In the genomic region with DNA sequence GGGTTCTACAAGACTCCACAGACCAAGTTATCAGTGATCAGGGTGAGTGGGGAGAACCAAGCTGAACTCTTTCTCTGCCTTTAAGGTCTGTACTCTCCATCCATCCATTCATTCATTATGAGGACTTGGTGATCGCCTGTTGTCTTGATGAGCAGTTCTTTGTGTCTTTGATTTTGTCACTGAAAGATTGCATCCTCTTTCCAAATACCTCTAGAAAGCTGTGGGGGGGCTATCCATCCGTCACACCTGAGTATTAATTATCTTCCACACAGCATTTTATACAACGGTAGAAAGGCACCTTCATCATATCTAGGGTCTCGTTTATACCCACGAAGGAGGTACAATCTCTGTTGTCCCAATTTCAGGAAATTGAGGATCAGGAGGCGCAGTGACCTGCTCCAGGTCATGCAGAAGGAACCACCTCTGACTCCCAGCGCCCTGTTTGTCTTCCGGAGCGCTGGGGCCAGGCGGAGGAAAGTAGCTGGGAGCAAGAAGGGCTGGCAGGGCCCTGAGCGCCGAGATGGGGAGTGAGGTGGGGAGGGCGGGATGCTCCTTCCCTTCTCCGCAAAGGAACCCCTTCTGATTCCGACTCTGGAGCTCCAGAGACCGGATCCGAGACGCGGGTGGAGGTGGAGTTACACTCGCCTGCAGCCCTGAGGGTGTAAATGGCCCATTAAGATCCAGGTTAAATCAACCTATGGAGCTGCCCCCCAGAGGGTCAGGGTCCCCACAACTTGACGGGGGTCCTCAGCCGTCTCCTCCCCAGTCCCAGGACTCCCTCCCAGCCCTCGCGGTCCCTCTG, we compare ENCODE assay signal across 9 cellular contexts. TPM values are rescaled to one million over a fixed set of nuclear protein-coding genes. Genes with fewer than 3 reads are reported as not detected.
A peak's percentile ranks its signal among the peaks of the same experiment; 100 is the strongest.
DNase-seq lines count a peak whose midpoint lies in the region; ATAC-seq, FAIRE-seq and TF ChIP-seq lines count a peak whose summit lies in the region.
"Had no signal": no experiment of that assay in that cellular context is flagged by ENCODE, and none has a peak within 500 bp of the region (broad histone marks: within the 10 kb centered on the region; RNA-seq: fewer than 3 reads in every experiment).

No MANE protein-coding gene starts in this region.

- H3K36me3 ChIP-seq in BJ (ENCODE audit: control insufficient read depth, insufficient read depth, low read length) (no peaks in the 10 kb centered on the region), K562 (ENCODE audit: control insufficient read depth, insufficient read depth, low read length) (no peaks in the 10 kb centered on the region), lower lobe of right lung (no peaks in the 10 kb centered on the region), upper lobe of left lung (no peaks in the 10 kb centered on the region)

- H4K20me1 ChIP-seq in K562 (replicated peaks; ENCODE audit: control insufficient read depth, insufficient read depth, low read length): peaks cover 18% of the 10 kb centered on the region

- H3K27ac ChIP-seq in K562 (ENCODE audit: extremely low read depth, low read depth, low read length): no peak overlapping the region
- peak overlapping the region; percentile 19 for H3K27ac ChIP-seq in lower lobe of right lung
- H3K27ac ChIP-seq in upper lobe of left lung: peak overlapping the region in 2 of 4 donors; percentile 38 to 65

- ATAC-seq in GM19328 (IDR thresholded peaks at IDR 0.05; ENCODE audit: unreplicated experiment): peak; percentile 39
- ATAC-seq in HG03354 (IDR thresholded peaks at IDR 0.05; ENCODE audit: poor library complexity, severe bottlenecking, unreplicated experiment): peak; percentile 58
- ATAC-seq in K562: peak; percentile 54; the same call in 2 of the 3 replicates
- peak; percentile 71 to 75 for ATAC-seq in lower lobe of right lung
- peak; percentile 54 to 64 for ATAC-seq in upper lobe of left lung (ENCODE audit: low FRiP score in 2 of 2)

- H3K9me3 ChIP-seq in K562 (replicated peaks; ENCODE audit: control insufficient read depth, insufficient read depth, low read depth, low read length) (no peaks in the 10 kb centered on the region; the same call in 1 of the 2 replicates), lower lobe of right lung (no peaks in the 10 kb centered on the region), upper lobe of left lung (no peaks in the 10 kb centered on the region)

- TF ChIP-seq RAD21 in K562 (CRISPR knock-in tag; conservative IDR thresholded peaks at IDR 0.05 in 1 of 2, IDR thresholded peaks at IDR 0.05 in 1 of 2): no peak

- no peaks in the 10 kb centered on the region for H3K79me2 ChIP-seq in K562 (ENCODE audit: control insufficient read depth, insufficient read depth, low read length)

- no peak overlapping the region for H3K9ac ChIP-seq in K562 (ENCODE audit: insufficient read depth in 1 of 2, low read depth in 2 of 2, low read length in 2 of 2)

- TF ChIP-seq POLR2A in K562 (conservative IDR thresholded peaks at IDR 0.05) (no peak), upper lobe of left lung (IDR thresholded peaks at IDR 0.05) (no peak)

- in situ Hi-C loops in K562 (cut with MboI): no loop called here

- no peak for TF ChIP-seq EP300 in K562 (IDR thresholded peaks at IDR 0.05; ENCODE audit: low read length)
- no peak for TF ChIP-seq EP300 in upper lobe of left lung (IDR thresholded peaks at IDR 0.05)

- POLR2A ChIA-PET in BJ (lab: Charles Lee): no interaction called here
- POLR2A ChIA-PET in K562 (lab: Yijun Ruan, JAX): interaction anchor here (0.6 to 0.7 kb wide), 4 partner anchors 13 to 548 kb away, joined by 3 read pairs; no protein-coding TSS in a partner anchor

- DNase-seq in BJ (ENCODE audit: low read depth) (no peak), K562 (ENCODE audit: extremely low read depth in 1 of 4, low spot score in 3 of 4) (no peak), lower lobe of right lung (no peak), upper lobe of left lung (no peak), NCI-H1105 treated with DMSO at 0.1 percent for 48 hours (lab: John Stamatoyannopoulos, UW) (no peak), GM20000 (ENCODE audit: low spot score) (no peak)

- peak overlapping the region; percentile 43 for H3K4me3 ChIP-seq in BJ (ENCODE audit: low read depth, low read length)
- peak overlapping the region; percentile 30; the same call in 1 of the 2 replicates for H3K4me3 ChIP-seq in K562
- peak overlapping the region; percentile 70 for H3K4me3 ChIP-seq in lower lobe of right lung
- peak overlapping the region; percentile 52 to 75 (median 60) for H3K4me3 ChIP-seq in upper lobe of left lung

- TF ChIP-seq CTCF in BJ (IDR thresholded peaks at IDR 0.05; ENCODE audit: insufficient read depth, low read depth, low read length) (no peak), K562 (IDR thresholded peaks at IDR 0.05 in 2 of 3, conservative IDR thresholded peaks at IDR 0.05 in 1 of 3; ENCODE audit: insufficient read depth in 2 of 3, low read depth in 1 of 3, low read length in 3 of 3) (no peak), lower lobe of right lung (IDR thresholded peaks at IDR 0.05) (no peak), upper lobe of left lung (IDR thresholded peaks at IDR 0.05) (no peak), GM20000 (IDR thresholded peaks at IDR 0.05; ENCODE audit: extremely low read depth, missing control alignments) (no peak)

- peaks cover 0 to 12% of the 10 kb centered on the region in 2 experiments; a peak in 4 of 5 replicates for H3K4me1 ChIP-seq in K562 (replicated peaks in 1 of 2; ENCODE audit: control insufficient read depth in 2 of 2, insufficient read depth in 2 of 2, low read length in 2 of 2)
- peaks cover 6% of the 10 kb centered on the region for H3K4me1 ChIP-seq in lower lobe of right lung
- H3K4me1 ChIP-seq in upper lobe of left lung: peaks cover 7 to 15% (median 13%) of the 10 kb centered on the region in 4 donors

- no peaks in the 10 kb centered on the region for H3K9me1 ChIP-seq in K562 (ENCODE audit: control insufficient read depth, insufficient read depth, low read length)

- 39% methylated on average over 18 of the region's 24 CpGs for WGBS in K562 (ENCODE audit: insufficient coverage, low coverage, missing lambda C conversion rate)
- 16 to 18% methylated on average over 19 to 23 of the region's 24 CpGs for WGBS in upper lobe of left lung, 2 donors

- peak overlapping the region; percentile 74 for H2AFZ ChIP-seq in K562 (ENCODE audit: low read depth, low read length)

- peak overlapping the region; percentile 36; the same call in 1 of the 2 replicates for H3K4me2 ChIP-seq in K562 (ENCODE audit: insufficient read depth, low read length)

- FAIRE-seq in K562 (lab: Jason Lieb, UNC): no peak

- peaks cover 2% of the 10 kb centered on the region; the same call in 1 of the 2 replicates for H3K27me3 ChIP-seq in BJ (ENCODE audit: control insufficient read depth, insufficient read depth, low read length)
- H3K27me3 ChIP-seq in K562 (ENCODE audit: control insufficient read depth in 2 of 2, insufficient read depth in 2 of 2, low read length in 2 of 2): peaks cover 20 to 26% of the 10 kb centered on the region in 2 experiments; a peak in 4 of 5 replicates
- H3K27me3 ChIP-seq in lower lobe of right lung (ENCODE audit: low read depth): no peaks in the 10 kb centered on the region
- H3K27me3 ChIP-seq in upper lobe of left lung: no peaks in the 10 kb centered on the region

- no TSS peak for BruUV-seq in K562 (replicated peaks; lab: Mats Ljungman, UMichigan)

- intact Hi-C loops in K562 (cut with micrococcal nuclease): no loop called here
- intact Hi-C loops in lower lobe of right lung (cut with DNase I): no loop called here

- CTCF ChIA-PET in BJ (lab: Yijun Ruan, JAX) (interaction anchor here (1.0 to 2.0 kb wide), 3 partner anchors 8 to 22 kb away, joined by 4 to 7 read pairs (median 4); no protein-coding TSS in a partner anchor), K562 (lab: Yijun Ruan, JAX; ENCODE audit: low intra/inter-chr PET ratio) (no interaction called here)

RNA-seq across cellular contexts. Expression of gene ABAT, which starts 0.6 kb away (rescaled TPM):
- polyA plus RNA-seq in BJ (2011; rRNA removed) (2.8 and 3.5 TPM in 2 replicates), K562 (2011; rRNA removed) (0.18 and 0.45 TPM in 2 replicates), K562 (2014; fragmentation: Illumina TruSeq; extraction: Trizol) (0.10 TPM in 1 of 2 replicates, not detected in the other), K562 (2014; fragmentation: Nextera tagmentation; extraction: Ambion mirVana) (under 1 TPM; 0.01 to 0.04 TPM), K562 (2014; rRNA removed) (0.07 and 0.20 TPM in 2 replicates)
- 1.1 and 1.6 TPM in 2 replicates for polyA minus RNA-seq in BJ (2011; rRNA and poly(A)+ RNA removed)
- total RNA-seq in K562 (2011; cell fraction: chromatin; rRNA removed; ENCODE audit: low replicate concordance): 1.5 and 2.6 TPM in 2 replicates
- 0.92 and 1.2 TPM in 2 replicates for total RNA-seq in K562 (2011; cell fraction: nucleolus; rRNA removed)
- total RNA-seq in K562 (2011; cell fraction: nucleoplasm; rRNA removed): 1.0 and 2.2 TPM in 2 replicates
- total RNA-seq in K562 (2014; rRNA removed) (0.05 TPM in 1 of 2 replicates, not detected in the other), K562 (2014; rRNA removed; fragmentation: Illumina TruSeq; extraction: Trizol) (0.06 and 0.11 TPM in 2 replicates), K562 (2015; rRNA removed; fragmentation: Illumina TruSeq; extraction: Trizol) (0.08 and 0.18 TPM in 2 replicates), K562 (2021) (0.31 and 0.49 TPM in 2 replicates), lower lobe of right lung (12.9 TPM), upper lobe of left lung (10 to 100 TPM in 2 of 6 donors, 1 to 10 TPM in 4; 4.7 to 22.0 (median 9.1) TPM)
- 0.21 and 0.27 TPM in 2 replicates for polyA plus RNA-seq in K562 (2011; cell fraction: cytosol; rRNA removed)
- polyA plus RNA-seq in K562 (2011; cell fraction: nucleus; rRNA removed): 0.36 and 0.88 TPM in 2 replicates
- 0.13 and 0.47 TPM in 2 replicates for polyA plus RNA-seq in K562 (2012)
- 0.72 TPM in 1 of 2 replicates, not detected in the other for polyA minus RNA-seq in K562 (2011; rRNA and poly(A)+ RNA removed)
- polyA minus RNA-seq in K562 (2011; cell fraction: cytosol; rRNA and poly(A)+ RNA removed): not detected in 2 replicates
- polyA minus RNA-seq in K562 (2011; cell fraction: nucleus; rRNA and poly(A)+ RNA removed): 0.13 and 0.67 TPM in 2 replicates
- total RNA-seq: HT1080 had no signal

RNA-seq across cellular contexts. Expression of gene METTL22, which starts 52.3 kb away (rescaled TPM):
- 43.9 and 54.6 TPM in 2 replicates for polyA plus RNA-seq in BJ (2011; rRNA removed)
- polyA minus RNA-seq in BJ (2011; rRNA and poly(A)+ RNA removed): 50.9 and 67.2 TPM in 2 replicates
- 203 and 313 TPM in 2 replicates for total RNA-seq in K562 (2011; cell fraction: chromatin; rRNA removed; ENCODE audit: low replicate concordance)
- total RNA-seq in K562 (2011; cell fraction: nucleolus; rRNA removed): 169 and 173 TPM in 2 replicates
- 165 and 179 TPM in 2 replicates for total RNA-seq in K562 (2011; cell fraction: nucleoplasm; rRNA removed)
- total RNA-seq in K562 (2014; rRNA removed): 12.6 and 20.0 TPM in 2 replicates
- total RNA-seq in K562 (2014; rRNA removed; fragmentation: Illumina TruSeq; extraction: Trizol): 11.5 and 14.7 TPM in 2 replicates
- total RNA-seq in K562 (2015; rRNA removed; fragmentation: Illumina TruSeq; extraction: Trizol): 16.5 and 18.5 TPM in 2 replicates
- 20.6 and 26.3 TPM in 2 replicates for total RNA-seq in K562 (2021)
- 33.2 and 45.8 TPM in 2 replicates for polyA plus RNA-seq in K562 (2011; rRNA removed)
- polyA plus RNA-seq in K562 (2011; cell fraction: cytosol; rRNA removed): 36.0 and 51.2 TPM in 2 replicates
- polyA plus RNA-seq in K562 (2011; cell fraction: nucleus; rRNA removed): 219 and 305 TPM in 2 replicates
- 14.2 and 22.5 TPM in 2 replicates for polyA plus RNA-seq in K562 (2012)
- 21.2 and 22.6 TPM in 2 replicates for polyA plus RNA-seq in K562 (2014; fragmentation: Illumina TruSeq; extraction: Trizol)
- polyA plus RNA-seq in K562 (2014; fragmentation: Nextera tagmentation; extraction: Ambion mirVana): 10 to 100 TPM in 1 of 2 experiments, 1 to 10 TPM in 1; 6.9 to 12.1 TPM
- polyA plus RNA-seq in K562 (2014; rRNA removed): 26.0 and 28.8 TPM in 2 replicates
- polyA minus RNA-seq in K562 (2011; rRNA and poly(A)+ RNA removed): 49.2 and 53.8 TPM in 2 replicates
- polyA minus RNA-seq in K562 (2011; cell fraction: cytosol; rRNA and poly(A)+ RNA removed): 26.8 and 31.0 TPM in 2 replicates
- 59.0 and 95.2 TPM in 2 replicates for polyA minus RNA-seq in K562 (2011; cell fraction: nucleus; rRNA and poly(A)+ RNA removed)
- 43.5 TPM for total RNA-seq in lower lobe of right lung
- 100 to 1,000 TPM in 1 of 6 donors, 10 to 100 TPM in 5; 22.3 to 118 (median 36.5) TPM for total RNA-seq in upper lobe of left lung
